Comparison of ENCODE assay signal across 11 cellular contexts in genomic region chr17:81468765-81469121, GRCh38. TPM values are rescaled to one million over a fixed set of nuclear protein-coding genes. Genes with fewer than 3 reads are reported as not detected.
DNase-seq lines count a peak whose midpoint lies in the region; ATAC-seq and TF ChIP-seq lines count a peak whose summit lies in the region.
"Had no signal": no experiment of that assay in that cellular context is flagged by ENCODE, and none has a peak within 500 bp of the region (broad histone marks: within the 10 kb centered on the region; RNA-seq: fewer than 3 reads in every experiment).

No MANE protein-coding gene starts in this region.

- DNase-seq in WERI-Rb-1 = no peak
- DNase-seq in nephron progenitor cell = no peak
- no peak for DNase-seq in type B pancreatic cell (ENCODE audit: extremely low spot score, unreplicated experiment)
- DNase-seq in posterior vena cava (ENCODE audit: low spot score) = no peak
- DNase-seq: Caco-2; CD4-positive, alpha-beta T cell; H9 had no signal

- H3K9me3 ChIP-seq in BLaER1 (no peaks in the 10 kb centered on the region), WERI-Rb-1 (ENCODE audit: severe bottlenecking) (no peaks in the 10 kb centered on the region)
- H3K9me3 ChIP-seq: Caco-2 had no signal

- H3K36me3 Mint-ChIP-seq in nephron progenitor cell (ENCODE audit: low read depth) (peaks cover 24% of the 10 kb centered on the region), type B pancreatic cell (no peaks in the 10 kb centered on the region)

- H4K20me1 ChIP-seq in BLaER1 = peaks cover 52% of the 10 kb centered on the region

- peaks cover 100% of the 10 kb centered on the region for H3K4me1 ChIP-seq in BLaER1
- H3K4me1 ChIP-seq: Caco-2 had no signal

- TF ChIP-seq CTCF in WERI-Rb-1 (IDR thresholded peaks at IDR 0.05; ENCODE audit: low read depth, low read length) = no peak
- TF ChIP-seq CTCF in nephron progenitor cell (IDR thresholded peaks at IDR 0.05) = no peak
- TF ChIP-seq CTCF in type B pancreatic cell (conservative IDR thresholded peaks at IDR 0.05) = no peak

- H3K4me3 Mint-ChIP-seq in nephron progenitor cell = no peak overlapping the region
- no peak overlapping the region for H3K4me3 Mint-ChIP-seq in type B pancreatic cell
- H3K4me3 Mint-ChIP-seq: B cell; CD4-positive, alpha-beta T cell; H9 had no signal

- H3K36me3 ChIP-seq in BLaER1 (peaks cover 44% of the 10 kb centered on the region), WERI-Rb-1 (no peaks in the 10 kb centered on the region; the same call in 1 of the 2 replicates)

- intact Hi-C loops in posterior vena cava (cut with DNase I) = no loop called here

- H3K27ac ChIP-seq in BLaER1 (peak overlapping the region; percentile 58), WERI-Rb-1 (0 out of 2 replicates have a peak overlapping the region, but pooled peaks have one; percentile 39)
- H3K27ac ChIP-seq: C4-2B had no signal

- no peak overlapping the region for H3K4me3 ChIP-seq in BLaER1
- H3K4me3 ChIP-seq in WERI-Rb-1 (ENCODE audit: low read depth, low read length) = no peak overlapping the region

- H3K4me1 Mint-ChIP-seq in nephron progenitor cell (peaks cover 41% of the 10 kb centered on the region), type B pancreatic cell (ENCODE audit: unreplicated experiment) (peaks cover 23% of the 10 kb centered on the region)
- H3K4me1 Mint-ChIP-seq: B cell had no signal

- H3K9me3 Mint-ChIP-seq in nephron progenitor cell (no peaks in the 10 kb centered on the region), type B pancreatic cell (no peaks in the 10 kb centered on the region)
- H3K9me3 Mint-ChIP-seq: CD4-positive, alpha-beta T cell; H9 had no signal

- H3K27me3 Mint-ChIP-seq in nephron progenitor cell (ENCODE audit: low read depth, poor library complexity) (peaks cover 5% of the 10 kb centered on the region), type B pancreatic cell (peaks cover 4% of the 10 kb centered on the region)
- H3K27me3 Mint-ChIP-seq: B cell; CD4-positive, alpha-beta T cell had no signal

- H3K27me3 ChIP-seq in BLaER1 (no peaks in the 10 kb centered on the region), WERI-Rb-1 (ENCODE audit: insufficient read depth, low read depth, severe bottlenecking) (no peaks in the 10 kb centered on the region)

- no peak for ATAC-seq in HG03571 (IDR thresholded peaks at IDR 0.05; ENCODE audit: unreplicated experiment)

- H3K4me2 ChIP-seq in BLaER1 = peak overlapping the region; percentile 58

- peak overlapping the region; percentile 46; the same call in 1 of the 2 replicates for H3K9ac ChIP-seq in BLaER1

- H3K27ac Mint-ChIP-seq in nephron progenitor cell = peak overlapping the region; percentile 93
- peak overlapping the region; percentile 53 for H3K27ac Mint-ChIP-seq in type B pancreatic cell
- H3K27ac Mint-ChIP-seq: B cell; CD4-positive, alpha-beta T cell; H9 had no signal

RNA-seq across cellular contexts. Expression of gene ACTG1, which starts 43.9 kb away (rescaled TPM):
- total RNA-seq in type B pancreatic cell (ENCODE audit: low replicate concordance) (3,089 and 3,451 TPM in 2 replicates), posterior vena cava (1,000 to 10,000 TPM; 1,410 to 1,809 TPM)

RNA-seq across cellular contexts. Expression of gene FSCN2, which starts 59.4 kb away (rescaled TPM):
- total RNA-seq in type B pancreatic cell (ENCODE audit: low replicate concordance) (3.6 and 3.8 TPM in 2 replicates), posterior vena cava (1 to 10 TPM; 1.6 to 2.0 TPM)
